Comparison of ENCODE assay signal across 1 cellular context in the genomic region with DNA sequence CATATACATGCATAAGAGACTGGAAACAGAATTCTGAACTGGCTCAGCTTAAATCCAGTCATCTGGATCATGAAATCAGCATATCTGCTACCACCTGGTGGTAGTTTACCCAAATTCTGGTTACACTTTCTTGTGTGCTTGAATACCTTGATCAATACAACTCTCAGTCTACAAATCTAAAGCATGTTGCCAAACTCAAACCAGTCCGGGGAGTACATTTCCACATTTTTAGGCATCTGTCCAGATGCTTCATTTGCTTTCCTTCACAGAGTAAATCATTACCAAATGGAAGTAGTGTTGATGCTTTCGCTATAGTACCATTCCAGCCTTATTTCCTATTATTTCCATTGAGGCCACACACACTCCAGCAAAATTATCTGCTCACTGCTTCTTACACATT.
TF ChIP-seq lines count a peak whose summit lies in the region.

No MANE protein-coding gene starts in this region.

TF ChIP-seq in WTC11, 78 proteins besides CTCF, POLR2A, EP300 and RAD21 (continued from another document):
- no peak for TF ChIP-seq JAZF1 (CRISPR knock-in tag; IDR thresholded peaks at IDR 0.05)
